ENCODE assay signal across 1 cellular context in the genomic region with DNA sequence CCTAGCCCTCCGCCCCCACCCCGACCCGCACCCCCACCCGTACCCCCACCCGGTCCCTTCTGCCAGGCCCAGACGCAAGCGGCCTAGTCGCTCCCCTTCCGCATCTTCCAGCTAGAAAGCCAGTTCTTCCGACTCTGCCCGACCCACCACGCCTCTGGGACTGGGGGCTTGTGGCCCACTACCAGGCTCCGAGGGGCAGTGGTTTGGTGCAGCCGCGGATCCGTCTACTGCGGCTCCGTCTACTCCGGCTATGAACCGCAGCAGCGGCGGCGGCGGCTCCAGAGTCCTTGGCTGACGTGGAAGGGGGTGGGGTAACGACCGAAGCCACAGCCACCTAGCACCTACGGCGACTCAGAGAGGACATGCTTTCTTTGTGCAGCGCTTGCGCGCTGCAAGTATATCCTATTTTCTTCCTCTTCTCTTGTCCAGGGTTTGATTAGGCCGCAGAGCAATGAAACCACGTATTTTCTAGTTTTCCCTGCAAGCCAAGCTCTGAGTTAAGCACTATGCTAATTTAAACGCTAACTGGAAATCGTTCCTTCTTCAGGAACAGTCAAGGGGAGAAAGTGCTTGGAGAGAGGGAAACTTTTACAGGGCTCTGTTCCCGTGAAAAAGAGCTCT.
TF ChIP-seq lines count a peak whose summit lies in the region.

A gene with protein sequence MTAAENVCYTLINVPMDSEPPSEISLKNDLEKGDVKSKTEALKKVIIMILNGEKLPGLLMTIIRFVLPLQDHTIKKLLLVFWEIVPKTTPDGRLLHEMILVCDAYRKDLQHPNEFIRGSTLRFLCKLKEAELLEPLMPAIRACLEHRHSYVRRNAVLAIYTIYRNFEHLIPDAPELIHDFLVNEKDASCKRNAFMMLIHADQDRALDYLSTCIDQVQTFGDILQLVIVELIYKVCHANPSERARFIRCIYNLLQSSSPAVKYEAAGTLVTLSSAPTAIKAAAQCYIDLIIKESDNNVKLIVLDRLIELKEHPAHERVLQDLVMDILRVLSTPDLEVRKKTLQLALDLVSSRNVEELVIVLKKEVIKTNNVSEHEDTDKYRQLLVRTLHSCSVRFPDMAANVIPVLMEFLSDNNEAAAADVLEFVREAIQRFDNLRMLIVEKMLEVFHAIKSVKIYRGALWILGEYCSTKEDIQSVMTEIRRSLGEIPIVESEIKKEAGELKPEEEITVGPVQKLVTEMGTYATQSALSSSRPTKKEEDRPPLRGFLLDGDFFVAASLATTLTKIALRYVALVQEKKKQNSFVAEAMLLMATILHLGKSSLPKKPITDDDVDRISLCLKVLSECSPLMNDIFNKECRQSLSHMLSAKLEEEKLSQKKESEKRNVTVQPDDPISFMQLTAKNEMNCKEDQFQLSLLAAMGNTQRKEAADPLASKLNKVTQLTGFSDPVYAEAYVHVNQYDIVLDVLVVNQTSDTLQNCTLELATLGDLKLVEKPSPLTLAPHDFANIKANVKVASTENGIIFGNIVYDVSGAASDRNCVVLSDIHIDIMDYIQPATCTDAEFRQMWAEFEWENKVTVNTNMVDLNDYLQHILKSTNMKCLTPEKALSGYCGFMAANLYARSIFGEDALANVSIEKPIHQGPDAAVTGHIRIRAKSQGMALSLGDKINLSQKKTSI (minus strand): TSS at position 252 of the 621 bp plus-strand sequence. CDS start 883 bp downstream, outside the sequence.

TF ChIP-seq in HepG2, 621 proteins besides CTCF, POLR2A, EP300 and RAD21 (continued from another document and continues in another):
- TF ChIP-seq, protein P1, sequence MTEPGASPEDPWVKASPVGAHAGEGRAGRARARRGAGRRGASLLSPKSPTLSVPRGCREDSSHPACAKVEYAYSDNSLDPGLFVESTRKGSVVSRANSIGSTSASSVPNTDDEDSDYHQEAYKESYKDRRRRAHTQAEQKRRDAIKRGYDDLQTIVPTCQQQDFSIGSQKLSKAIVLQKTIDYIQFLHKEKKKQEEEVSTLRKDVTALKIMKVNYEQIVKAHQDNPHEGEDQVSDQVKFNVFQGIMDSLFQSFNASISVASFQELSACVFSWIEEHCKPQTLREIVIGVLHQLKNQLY (CRISPR knock-in tag; IDR thresholded peaks at IDR 0.05), result peak; percentile 50; the same call in 1 of the 2 replicates
- TF ChIP-seq ZNF652 (CRISPR knock-in tag; IDR thresholded peaks at IDR 0.05; ENCODE audit: borderline replicate concordance, low read depth) (0 out of 2 replicates have a peak, but pooled peaks have one; percentile 11), ZNF251 (CRISPR knock-in tag; IDR thresholded peaks at IDR 0.05) (no peak), NCOA5 (CRISPR knock-in tag; IDR thresholded peaks at IDR 0.05) (no peak), YEATS2 (CRISPR knock-in tag; IDR thresholded peaks at IDR 0.05; ENCODE audit: borderline replicate concordance) (peak; percentile 76; the same call in 1 of the 2 replicates), TBL1XR1 (IDR thresholded peaks at IDR 0.05; ENCODE audit: borderline replicate concordance, low read length, partially characterized antibody) (no peak), ZNF546 (CRISPR knock-in tag; conservative IDR thresholded peaks at IDR 0.05) (peak; percentile 65; the same call in 1 of the 2 replicates), HDAC2 (CRISPR knock-in tag; IDR thresholded peaks at IDR 0.05) (no peak), SMYD3 (CRISPR knock-in tag; IDR thresholded peaks at IDR 0.05) (no peak), TCF7 (IDR thresholded peaks at IDR 0.05; ENCODE audit: low read depth) (no peak), ZNF776 (CRISPR knock-in tag; IDR thresholded peaks at IDR 0.05) (0 out of 2 replicates have a peak, but pooled peaks have one; percentile 49), SMAD1 (CRISPR knock-in tag; IDR thresholded peaks at IDR 0.05; ENCODE audit: borderline replicate concordance, low read depth) (no peak), ZNF672 (CRISPR knock-in tag; IDR thresholded peaks at IDR 0.05) (no peak), ZNF350 (CRISPR knock-in tag; IDR thresholded peaks at IDR 0.05; ENCODE audit: borderline replicate concordance, low read depth) (peak; percentile 61; the same call in 1 of the 2 replicates), RFX3 (CRISPR knock-in tag; IDR thresholded peaks at IDR 0.05) (no peak), FOXJ3 (CRISPR knock-in tag; IDR thresholded peaks at IDR 0.05; ENCODE audit: borderline replicate concordance) (0 out of 2 replicates have a peak, but pooled peaks have one; percentile 36), MIER3 (CRISPR knock-in tag; IDR thresholded peaks at IDR 0.05; ENCODE audit: borderline replicate concordance) (no peak; the same call in 1 of the 2 replicates), ZNF460 (CRISPR knock-in tag; IDR thresholded peaks at IDR 0.05; ENCODE audit: borderline replicate concordance) (no peak), MYC (CRISPR knock-in tag; IDR thresholded peaks at IDR 0.05; ENCODE audit: borderline replicate concordance) (peak; percentile 68; the same call in 1 of the 2 replicates), ZNF615 (CRISPR knock-in tag; IDR thresholded peaks at IDR 0.05; ENCODE audit: borderline replicate concordance) (no peak), MAF1 (CRISPR knock-in tag; IDR thresholded peaks at IDR 0.05; ENCODE audit: borderline replicate concordance) (no peak), FOSL2 (CRISPR knock-in tag; IDR thresholded peaks at IDR 0.05) (peak; percentile 60), ZNF354B (CRISPR knock-in tag; IDR thresholded peaks at IDR 0.05) (0 out of 2 replicates have a peak, but pooled peaks have one; percentile 37), ZNF234 (CRISPR knock-in tag; conservative IDR thresholded peaks at IDR 0.05) (no peak), HES4 (CRISPR knock-in tag; IDR thresholded peaks at IDR 0.05; ENCODE audit: borderline replicate concordance) (peak; percentile 61; the same call in 1 of the 2 replicates), RELA (CRISPR knock-in tag; IDR thresholded peaks at IDR 0.05) (no peak), FOXK2 (IDR thresholded peaks at IDR 0.05) (no peak), MTA3 (CRISPR knock-in tag; IDR thresholded peaks at IDR 0.05) (no peak), KLF13 (CRISPR knock-in tag; IDR thresholded peaks at IDR 0.05) (no peak), ZNF570 (CRISPR knock-in tag; IDR thresholded peaks at IDR 0.05; ENCODE audit: borderline replicate concordance) (no peak), GATA4 (IDR thresholded peaks at IDR 0.05; ENCODE audit: borderline replicate concordance, low read depth) (peak; percentile 81), ERF (CRISPR knock-in tag; IDR thresholded peaks at IDR 0.05) (peak; percentile 50; the same call in 1 of the 2 replicates), CBX1 (IDR thresholded peaks at IDR 0.05; ENCODE audit: low read depth) (no peak)
- TF ChIP-seq, protein P2, sequence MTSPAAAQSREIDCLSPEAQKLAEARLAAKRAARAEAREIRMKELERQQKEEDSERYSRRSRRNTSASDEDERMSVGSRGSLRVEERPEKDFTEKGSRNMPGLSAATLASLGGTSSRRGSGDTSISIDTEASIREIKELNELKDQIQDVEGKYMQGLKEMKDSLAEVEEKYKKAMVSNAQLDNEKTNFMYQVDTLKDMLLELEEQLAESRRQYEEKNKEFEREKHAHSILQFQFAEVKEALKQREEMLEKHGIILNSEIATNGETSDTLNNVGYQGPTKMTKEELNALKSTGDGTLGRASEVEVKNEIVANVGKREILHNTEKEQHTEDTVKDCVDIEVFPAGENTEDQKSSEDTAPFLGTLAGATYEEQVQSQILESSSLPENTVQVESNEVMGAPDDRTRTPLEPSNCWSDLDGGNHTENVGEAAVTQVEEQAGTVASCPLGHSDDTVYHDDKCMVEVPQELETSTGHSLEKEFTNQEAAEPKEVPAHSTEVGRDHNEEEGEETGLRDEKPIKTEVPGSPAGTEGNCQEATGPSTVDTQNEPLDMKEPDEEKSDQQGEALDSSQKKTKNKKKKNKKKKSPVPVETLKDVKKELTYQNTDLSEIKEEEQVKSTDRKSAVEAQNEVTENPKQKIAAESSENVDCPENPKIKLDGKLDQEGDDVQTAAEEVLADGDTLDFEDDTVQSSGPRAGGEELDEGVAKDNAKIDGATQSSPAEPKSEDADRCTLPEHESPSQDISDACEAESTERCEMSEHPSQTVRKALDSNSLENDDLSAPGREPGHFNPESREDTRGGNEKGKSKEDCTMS (CRISPR knock-in tag; conservative IDR thresholded peaks at IDR 0.05), result no peak
- TF ChIP-seq, protein P3, sequence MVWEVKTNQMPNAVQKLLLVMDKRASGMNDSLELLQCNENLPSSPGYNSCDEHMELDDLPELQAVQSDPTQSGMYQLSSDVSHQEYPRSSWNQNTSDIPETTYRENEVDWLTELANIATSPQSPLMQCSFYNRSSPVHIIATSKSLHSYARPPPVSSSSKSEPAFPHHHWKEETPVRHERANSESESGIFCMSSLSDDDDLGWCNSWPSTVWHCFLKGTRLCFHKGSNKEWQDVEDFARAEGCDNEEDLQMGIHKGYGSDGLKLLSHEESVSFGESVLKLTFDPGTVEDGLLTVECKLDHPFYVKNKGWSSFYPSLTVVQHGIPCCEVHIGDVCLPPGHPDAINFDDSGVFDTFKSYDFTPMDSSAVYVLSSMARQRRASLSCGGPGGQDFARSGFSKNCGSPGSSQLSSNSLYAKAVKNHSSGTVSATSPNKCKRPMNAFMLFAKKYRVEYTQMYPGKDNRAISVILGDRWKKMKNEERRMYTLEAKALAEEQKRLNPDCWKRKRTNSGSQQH (CRISPR knock-in tag; IDR thresholded peaks at IDR 0.05; ENCODE audit: low read depth), result peak; percentile 91
- TF ChIP-seq, protein P4, sequence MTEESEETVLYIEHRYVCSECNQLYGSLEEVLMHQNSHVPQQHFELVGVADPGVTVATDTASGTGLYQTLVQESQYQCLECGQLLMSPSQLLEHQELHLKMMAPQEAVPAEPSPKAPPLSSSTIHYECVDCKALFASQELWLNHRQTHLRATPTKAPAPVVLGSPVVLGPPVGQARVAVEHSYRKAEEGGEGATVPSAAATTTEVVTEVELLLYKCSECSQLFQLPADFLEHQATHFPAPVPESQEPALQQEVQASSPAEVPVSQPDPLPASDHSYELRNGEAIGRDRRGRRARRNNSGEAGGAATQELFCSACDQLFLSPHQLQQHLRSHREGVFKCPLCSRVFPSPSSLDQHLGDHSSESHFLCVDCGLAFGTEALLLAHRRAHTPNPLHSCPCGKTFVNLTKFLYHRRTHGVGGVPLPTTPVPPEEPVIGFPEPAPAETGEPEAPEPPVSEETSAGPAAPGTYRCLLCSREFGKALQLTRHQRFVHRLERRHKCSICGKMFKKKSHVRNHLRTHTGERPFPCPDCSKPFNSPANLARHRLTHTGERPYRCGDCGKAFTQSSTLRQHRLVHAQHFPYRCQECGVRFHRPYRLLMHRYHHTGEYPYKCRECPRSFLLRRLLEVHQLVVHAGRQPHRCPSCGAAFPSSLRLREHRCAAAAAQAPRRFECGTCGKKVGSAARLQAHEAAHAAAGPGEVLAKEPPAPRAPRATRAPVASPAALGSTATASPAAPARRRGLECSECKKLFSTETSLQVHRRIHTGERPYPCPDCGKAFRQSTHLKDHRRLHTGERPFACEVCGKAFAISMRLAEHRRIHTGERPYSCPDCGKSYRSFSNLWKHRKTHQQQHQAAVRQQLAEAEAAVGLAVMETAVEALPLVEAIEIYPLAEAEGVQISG (CRISPR knock-in tag; IDR thresholded peaks at IDR 0.05), result peak; percentile 86
- TF ChIP-seq, protein P5, sequence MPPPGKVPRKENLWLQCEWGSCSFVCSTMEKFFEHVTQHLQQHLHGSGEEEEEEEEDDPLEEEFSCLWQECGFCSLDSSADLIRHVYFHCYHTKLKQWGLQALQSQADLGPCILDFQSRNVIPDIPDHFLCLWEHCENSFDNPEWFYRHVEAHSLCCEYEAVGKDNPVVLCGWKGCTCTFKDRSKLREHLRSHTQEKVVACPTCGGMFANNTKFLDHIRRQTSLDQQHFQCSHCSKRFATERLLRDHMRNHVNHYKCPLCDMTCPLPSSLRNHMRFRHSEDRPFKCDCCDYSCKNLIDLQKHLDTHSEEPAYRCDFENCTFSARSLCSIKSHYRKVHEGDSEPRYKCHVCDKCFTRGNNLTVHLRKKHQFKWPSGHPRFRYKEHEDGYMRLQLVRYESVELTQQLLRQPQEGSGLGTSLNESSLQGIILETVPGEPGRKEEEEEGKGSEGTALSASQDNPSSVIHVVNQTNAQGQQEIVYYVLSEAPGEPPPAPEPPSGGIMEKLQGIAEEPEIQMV (CRISPR knock-in tag; IDR thresholded peaks at IDR 0.05; ENCODE audit: low read depth), result 0 out of 2 replicates have a peak, but pooled peaks have one; percentile 54
- TF ChIP-seq, protein P6, sequence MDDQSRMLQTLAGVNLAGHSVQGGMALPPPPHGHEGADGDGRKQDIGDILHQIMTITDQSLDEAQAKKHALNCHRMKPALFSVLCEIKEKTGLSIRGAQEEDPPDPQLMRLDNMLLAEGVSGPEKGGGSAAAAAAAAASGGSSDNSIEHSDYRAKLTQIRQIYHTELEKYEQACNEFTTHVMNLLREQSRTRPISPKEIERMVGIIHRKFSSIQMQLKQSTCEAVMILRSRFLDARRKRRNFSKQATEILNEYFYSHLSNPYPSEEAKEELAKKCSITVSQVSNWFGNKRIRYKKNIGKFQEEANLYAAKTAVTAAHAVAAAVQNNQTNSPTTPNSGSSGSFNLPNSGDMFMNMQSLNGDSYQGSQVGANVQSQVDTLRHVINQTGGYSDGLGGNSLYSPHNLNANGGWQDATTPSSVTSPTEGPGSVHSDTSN (CRISPR knock-in tag; IDR thresholded peaks at IDR 0.05; ENCODE audit: borderline replicate concordance), result no peak
- TF ChIP-seq, protein P7, sequence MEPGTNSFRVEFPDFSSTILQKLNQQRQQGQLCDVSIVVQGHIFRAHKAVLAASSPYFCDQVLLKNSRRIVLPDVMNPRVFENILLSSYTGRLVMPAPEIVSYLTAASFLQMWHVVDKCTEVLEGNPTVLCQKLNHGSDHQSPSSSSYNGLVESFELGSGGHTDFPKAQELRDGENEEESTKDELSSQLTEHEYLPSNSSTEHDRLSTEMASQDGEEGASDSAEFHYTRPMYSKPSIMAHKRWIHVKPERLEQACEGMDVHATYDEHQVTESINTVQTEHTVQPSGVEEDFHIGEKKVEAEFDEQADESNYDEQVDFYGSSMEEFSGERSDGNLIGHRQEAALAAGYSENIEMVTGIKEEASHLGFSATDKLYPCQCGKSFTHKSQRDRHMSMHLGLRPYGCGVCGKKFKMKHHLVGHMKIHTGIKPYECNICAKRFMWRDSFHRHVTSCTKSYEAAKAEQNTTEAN (CRISPR knock-in tag; conservative IDR thresholded peaks at IDR 0.05), result 0 out of 2 replicates have a peak, but pooled peaks have one; percentile 15
- TF ChIP-seq, protein P8, sequence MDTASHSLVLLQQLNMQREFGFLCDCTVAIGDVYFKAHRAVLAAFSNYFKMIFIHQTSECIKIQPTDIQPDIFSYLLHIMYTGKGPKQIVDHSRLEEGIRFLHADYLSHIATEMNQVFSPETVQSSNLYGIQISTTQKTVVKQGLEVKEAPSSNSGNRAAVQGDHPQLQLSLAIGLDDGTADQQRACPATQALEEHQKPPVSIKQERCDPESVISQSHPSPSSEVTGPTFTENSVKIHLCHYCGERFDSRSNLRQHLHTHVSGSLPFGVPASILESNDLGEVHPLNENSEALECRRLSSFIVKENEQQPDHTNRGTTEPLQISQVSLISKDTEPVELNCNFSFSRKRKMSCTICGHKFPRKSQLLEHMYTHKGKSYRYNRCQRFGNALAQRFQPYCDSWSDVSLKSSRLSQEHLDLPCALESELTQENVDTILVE (CRISPR knock-in tag; IDR thresholded peaks at IDR 0.05), result peak; percentile 44; the same call in 1 of the 2 replicates
